ENCODE assay signal across 8 cellular contexts in the genomic region with DNA sequence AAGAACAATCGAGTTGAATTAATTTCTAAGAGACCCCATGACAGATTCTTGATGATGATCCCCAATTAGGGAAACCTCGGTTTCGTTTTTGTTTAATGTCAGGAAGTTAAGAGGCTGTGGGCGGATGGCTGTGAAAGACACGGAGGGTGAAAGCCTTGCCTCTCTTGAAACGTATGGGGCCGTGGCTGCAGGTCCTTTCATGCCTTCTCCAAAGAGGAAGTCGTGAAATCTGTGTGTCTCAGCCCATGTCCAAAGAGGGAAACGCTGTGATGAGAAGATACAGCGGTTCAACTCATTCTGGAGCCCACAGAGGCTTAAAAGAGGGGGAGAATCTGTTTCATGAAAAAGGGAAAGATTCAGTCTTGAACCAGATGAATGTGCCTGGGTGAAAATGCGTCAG. TPM values are rescaled to one million over a fixed set of nuclear protein-coding genes. Genes with fewer than 3 reads are reported as not detected.
DNase-seq lines count a peak whose midpoint lies in the region; ATAC-seq, FAIRE-seq and TF ChIP-seq lines count a peak whose summit lies in the region.

No MANE protein-coding gene starts in this region.

- no TSS peak for BruUV-seq in MCF 10A (replicated peaks; lab: Mats Ljungman, UMichigan)

- peak; percentile 52 for ATAC-seq in HG03135 (IDR thresholded peaks at IDR 0.05; ENCODE audit: unreplicated experiment)

- H3K4me3 Mint-ChIP-seq in osteocyte (ENCODE audit: unreplicated experiment) = no peak overlapping the region
- no peak overlapping the region for H3K4me3 Mint-ChIP-seq in MCF 10A (ENCODE audit: unreplicated experiment)

- intact Hi-C loops in MCF 10A (cut with micrococcal nuclease) = no loop called here

- no peaks in the 10 kb centered on the region for H3K36me3 Mint-ChIP-seq in osteocyte (ENCODE audit: unreplicated experiment)
- H3K36me3 Mint-ChIP-seq in MCF 10A (ENCODE audit: insufficient read depth, unreplicated experiment) = no peaks in the 10 kb centered on the region

- POLR2A ChIA-PET in MCF 10A (lab: Yijun Ruan, JAX) = no interaction called here

- DNase-seq in GM12891 (ENCODE audit: insufficient read length, low spot score) (peak; percentile 25), medulla oblongata (ENCODE audit: extremely low spot score) (peak; percentile 78), osteocyte (ENCODE audit: extremely low spot score, unreplicated experiment) (no peak), MCF 10A (ENCODE audit: unreplicated experiment) (no peak), SW480 (ENCODE audit: low spot score) (no peak), NCI-H524 (lab: John Stamatoyannopoulos, UW) (no peak)
- peak; percentile 37 to 58 for DNase-seq in activated CD4-positive, alpha-beta T cell treated with anti-CD3 and anti-CD28 coated beads, Interleukin-2, amount 50 U/mL, for 48 hours

- CTCF ChIA-PET in MCF 10A (lab: Yijun Ruan, JAX) = no interaction called here

- peaks cover 16% of the 10 kb centered on the region for H3K27me3 Mint-ChIP-seq in osteocyte (ENCODE audit: unreplicated experiment)
- no peaks in the 10 kb centered on the region for H3K27me3 Mint-ChIP-seq in MCF 10A (ENCODE audit: insufficient read depth, unreplicated experiment)

- H3K27ac Mint-ChIP-seq in osteocyte (ENCODE audit: unreplicated experiment) = no peak overlapping the region
- no peak overlapping the region for H3K27ac Mint-ChIP-seq in MCF 10A (ENCODE audit: low read depth, unreplicated experiment)

- no peak for TF ChIP-seq CTCF in osteocyte (IDR thresholded peaks at IDR 0.05)
- TF ChIP-seq CTCF in MCF 10A (IDR thresholded peaks at IDR 0.05; ENCODE audit: unreplicated experiment) = no peak

- no peaks in the 10 kb centered on the region for H3K4me1 Mint-ChIP-seq in osteocyte (ENCODE audit: unreplicated experiment)
- H3K4me1 Mint-ChIP-seq in MCF 10A (ENCODE audit: insufficient read depth, unreplicated experiment) = no peaks in the 10 kb centered on the region

- H3K9me3 Mint-ChIP-seq in osteocyte (ENCODE audit: unreplicated experiment) (no peaks in the 10 kb centered on the region), MCF 10A (ENCODE audit: unreplicated experiment) (no peaks in the 10 kb centered on the region)

- no peak for TF ChIP-seq POLR2A in GM12891 (IDR thresholded peaks at IDR 0.05; ENCODE audit: low read depth, low read length)

- FAIRE-seq in GM12891 (lab: Jason Lieb, UNC) = peak; percentile 84

TF ChIP-seq in GM12891, 5 proteins besides CTCF, POLR2A, EP300 and RAD21:
- no peak for TF ChIP-seq TAF1 (IDR thresholded peaks at IDR 0.05; ENCODE audit: low read depth, low read length)
- TF ChIP-seq POLR2AphosphoS5 (IDR thresholded peaks at IDR 0.05; ENCODE audit: low read depth, low read length) = no peak
- TF ChIP-seq SPI1 (IDR thresholded peaks at IDR 0.05; ENCODE audit: low read depth, low read length) = peak; percentile 88

RNA-seq across cellular contexts. Expression of a gene that starts 51.4 kb away (rescaled TPM):
- 46.2 TPM for polyA plus RNA-seq in GM12891 (2012; ENCODE audit: low read depth, missing spikeins)
- 0.24 TPM in 1 of 2 replicates, not detected in the other for total RNA-seq in osteocyte
- total RNA-seq in MCF 10A (2022) = not detected in 2 replicates

Comparison
In these comparisons a context has a peak if more than half of its experiments do, and no peak if none do; other contexts are left out.
1. DNase-seq: peak in GM12891 (single experiment), activated CD4-positive, alpha-beta T cell treated with anti-CD3 and anti-CD28 coated beads, Interleukin-2, amount 50 U/mL, for 48 hours (2 of 2) and medulla oblongata (single experiment); none in osteocyte (single experiment), MCF 10A (single experiment), SW480 (single experiment) and NCI-H524 (0 of 2).